Comparison of ENCODE assay signal across 8 cellular contexts in genomic region chrX:49073641-49074575, GRCh38. TPM values are rescaled to one million over a fixed set of nuclear protein-coding genes. Genes with fewer than 3 reads are reported as not detected.
DNase-seq lines count a peak whose midpoint lies in the region; ATAC-seq and TF ChIP-seq lines count a peak whose summit lies in the region.

PRAF2 (minus strand) TSS chrX:49074002; CDS start chrX:49073987, 15 bp downstream.

- TF ChIP-seq POLR2A in uterus (IDR thresholded peaks at IDR 0.05): peak; percentile 61 to 66

- TF ChIP-seq CTCF in HFF-Myc (IDR thresholded peaks at IDR 0.05; ENCODE audit: low read depth, low read length, missing control alignments): no peak
- no peak for TF ChIP-seq CTCF in astrocyte of the cerebellum (IDR thresholded peaks at IDR 0.05; ENCODE audit: low read depth, low read length, missing control alignments)
- TF ChIP-seq CTCF in uterus (IDR thresholded peaks at IDR 0.05): peak in 2 of 4 experiments; percentile 16 to 26

- in situ Hi-C loops in astrocyte of the cerebellum (cut with HindIII; ENCODE audit: low sequenced_read_pairs): no loop called here

- peak within 1 kb of the TSS; percentile 50; the same call in 1 of the 2 replicates for H3K9ac ChIP-seq in ES-I3 (ENCODE audit: low read depth, low read length)

- H3K27ac ChIP-seq in right cardiac atrium (ENCODE audit: low read length) (peak within 1 kb of the TSS; percentile 79), uterus (peak within 1 kb of the TSS; percentile 74 to 77)

- H3K27me3 ChIP-seq in right cardiac atrium (ENCODE audit: control insufficient read depth, insufficient read depth) (no peaks in the 10 kb centered on the region), uterus (no peaks in the 10 kb centered on the region)

- no peaks in the 10 kb centered on the region; the same call in none of the 2 replicates for H3K36me3 ChIP-seq in ES-I3 (ENCODE audit: insufficient read depth, low read length)
- no peaks in the 10 kb centered on the region for H3K36me3 ChIP-seq in uterus

- DNase-seq in HFF-Myc (ENCODE audit: extremely low read depth, low read depth) (peak; percentile 71), NCI-H146 treated with DMSO at 0.1 percent for 48 hours (lab: John Stamatoyannopoulos, UW; ENCODE audit: unreplicated experiment) (peak; percentile 77), T-helper 2 cell (peak; percentile 69 to 96 (median 86)), astrocyte of the cerebellum (ENCODE audit: low read depth) (peak; percentile 70), right cardiac atrium (peak; percentile 93 to 97 (median 96)), pulmonary artery endothelial cell (ENCODE audit: low read depth, low spot score) (peak; percentile 68), uterus (peak; percentile 92 to 93)

- ATAC-seq in right cardiac atrium: peak; percentile 89 to 91

- H3K9me3 ChIP-seq in ES-I3 (ENCODE audit: control insufficient read depth, insufficient read depth, low read length): no peaks in the 10 kb centered on the region
- no peaks in the 10 kb centered on the region for H3K9me3 ChIP-seq in right cardiac atrium (ENCODE audit: control insufficient read depth, low read length)
- no peaks in the 10 kb centered on the region for H3K9me3 ChIP-seq in uterus

- H3K4me3 ChIP-seq in HFF-Myc (replicated peaks; ENCODE audit: low read depth, low read length) (peak within 1 kb of the TSS; percentile 68), astrocyte of the cerebellum (ENCODE audit: low read depth, low read length) (peak within 1 kb of the TSS; percentile 72), right cardiac atrium (ENCODE audit: low read length) (peak within 1 kb of the TSS; percentile 47), uterus (peak within 1 kb of the TSS; percentile 38 to 44)

- H3K4me1 ChIP-seq in ES-I3 (ENCODE audit: insufficient read depth, low read length) (peaks cover 7% of the 10 kb centered on the region; the same call in 1 of the 2 replicates), right cardiac atrium (ENCODE audit: control insufficient read depth, insufficient read depth, low read length) (peaks cover 4% of the 10 kb centered on the region), uterus (no peaks in the 10 kb centered on the region)

- under 1% methylated on average over 61 of the region's 61 CpGs for WGBS in right cardiac atrium

- intact Hi-C loops in right cardiac atrium (cut with DNase I) (no loop called here), uterus (cut with DNase I; ENCODE audit: low total_unique reads) (no loop called here)

RNA-seq across cellular contexts. Expression of gene PRAF2, which starts in this region (rescaled TPM):
- total RNA-seq in right cardiac atrium (10 to 100 TPM; 14.2 to 20.2 (median 17.6) TPM), pulmonary artery endothelial cell (4.4 and 5.9 TPM in 2 replicates), uterus (10 to 100 TPM in 2 of 4 donors, 1 to 10 TPM in 1, under 1 TPM in 1; 0.77 to 45.2 (median 23.8) TPM)
- polyA plus RNA-seq in right cardiac atrium: 23.4 TPM

Comparison
In these comparisons a context has a peak if more than half of its experiments do, and no peak if none do; other contexts are left out.
1. Peak in every context shown above with its lines: DNase-seq, ATAC-seq, H3K4me3 ChIP-seq and H3K27ac ChIP-seq.